Comparison of ENCODE assay signal across 32 cellular contexts in genomic region chr16:62639890-62640289, GRCh38.
"Had no signal": no experiment of that assay in that cellular context is flagged by ENCODE, and none has a peak within 500 bp of the region (broad histone marks: within the 10 kb centered on the region; RNA-seq: fewer than 3 reads in every experiment).

No MANE protein-coding gene starts in this region.

- H3K36me3 ChIP-seq: adrenal gland, breast epithelium, SJSA1 had no signal

- DNase-seq: activated B cell treated with CpG ODN at 0.5 μM for 24 hours; activated CD4-positive, alpha-beta T cell treated with anti-CD3 and anti-CD28 coated beads for 4 hours; activated CD4-positive, alpha-beta T cell treated with anti-CD3 and anti-CD28 coated beads, Interleukin-2, amount 50 U/mL, for 1 hour; activated CD4-positive, CD25-positive, alpha-beta regulatory T cell treated with anti-CD3 and anti-CD28 coated beads, Interleukin-2, amount 50 U/mL, for 72 hours; activated CD8-positive, alpha-beta T cell treated with anti-CD3 and anti-CD28 coated beads for 36 hours; activated effector memory CD4-positive, alpha-beta T cell treated with anti-CD3 and anti-CD28 coated beads, Interleukin-2, amount 50 U/mL, for 16 hours; activated naive CD4-positive, alpha-beta T cell; activated T-cell treated with anti-CD3 and anti-CD28 coated beads, Interleukin-2, amount 50 U/mL, for 1 hour; activated T-cell treated with anti-CD3 and anti-CD28 coated beads, Interleukin-2, amount 50 U/mL, for 72 hours; adrenal gland; body of pancreas; NCI-H1092 treated with DMSO at 0.1 percent for 48 hours; NCI-H1417; NCI-H146; NCI-H187; NCI-H2029 treated with DMSO at 0.1 percent for 48 hours; NCI-H2107; NCI-H2171; NCI-H510A; NCI-H526; NCI-H748 treated with DMSO at 0.1 percent for 48 hours; OCI-M1; SHP77 treated with DMSO at 0.1 percent for 48 hours; SW 1271; T-helper 1 cell; T-helper 9 cell had no signal

- H3K9me3 ChIP-seq: adrenal gland had no signal

- FAIRE-seq: astrocyte had no signal

- H3K4me1 ChIP-seq: adrenal gland, body of pancreas, breast epithelium, SJSA1 had no signal

- H3K27ac ChIP-seq: adrenal gland, body of pancreas, breast epithelium, coronary artery, SJSA1, VCaP had no signal

- H3K4me3 ChIP-seq: adrenal gland, body of pancreas, breast epithelium, coronary artery, SJSA1 had no signal

- H3K27me3 ChIP-seq: adrenal gland, body of pancreas, breast epithelium, SJSA1 had no signal

- ATAC-seq: activated CD8-positive, alpha-beta T cell treated with anti-CD3 and anti-CD28 coated beads for 36 hours; activated T-cell treated with anti-CD3 and anti-CD28 coated beads, Interleukin-2, amount 50 U/mL, for 72 hours; body of pancreas; SK-N-SH treated with all-trans-retinoic acid at 6 μM for 48 hours had no signal
